Comparison of ENCODE assay signal across 20 cellular contexts in the genomic region with DNA sequence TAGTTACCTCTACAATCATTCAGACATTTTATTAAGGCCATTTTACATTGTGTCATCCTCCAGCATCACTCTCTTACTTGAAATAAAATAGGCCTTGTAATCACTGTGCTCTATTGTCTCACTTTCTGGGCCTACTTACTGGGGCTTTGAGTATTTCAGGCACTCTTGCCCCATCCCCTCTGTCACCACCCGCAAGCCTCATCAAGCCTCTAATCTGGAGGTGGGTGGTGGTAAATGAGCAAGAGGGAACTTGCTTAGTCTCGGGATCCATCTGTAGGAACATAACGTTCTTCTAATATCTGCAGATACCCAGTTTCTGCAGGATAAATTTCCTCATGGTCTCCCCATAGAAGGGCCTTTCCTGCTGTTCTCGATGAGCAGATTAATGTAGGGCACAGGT. TPM values are rescaled to one million over a fixed set of nuclear protein-coding genes. Genes with fewer than 3 reads are reported as not detected.
A peak's percentile ranks its signal among the peaks of the same experiment; 100 is the strongest.
DNase-seq lines count a peak whose midpoint lies in the region; ATAC-seq, FAIRE-seq and TF ChIP-seq lines count a peak whose summit lies in the region.
"Had no signal": no experiment of that assay in that cellular context is flagged by ENCODE, and none has a peak within 500 bp of the region (broad histone marks: within the 10 kb centered on the region; RNA-seq: fewer than 3 reads in every experiment).

No MANE protein-coding gene starts in this region.

- peak; percentile 64 to 70 for TF ChIP-seq EP300 in tibial nerve (IDR thresholded peaks at IDR 0.05)

- H3K36me3 ChIP-seq in left ventricle myocardium inferior: peaks cover 3% of the 10 kb centered on the region
- peaks cover 1% of the 10 kb centered on the region for H3K36me3 ChIP-seq in bronchial epithelial cell (ENCODE audit: control insufficient read depth, insufficient read depth, low read length)
- peaks cover 0 to 8% (median 0%) of the 10 kb centered on the region in 3 donors for H3K36me3 ChIP-seq in tibial nerve
- no peaks in the 10 kb centered on the region for H3K36me3 ChIP-seq in MM.1S (replicated peaks; ENCODE audit: insufficient read depth, low read length)
- H3K36me3 ChIP-seq: esophagus muscularis mucosa had no signal

- H3K9me3 ChIP-seq in left ventricle myocardium inferior (replicated peaks) (peaks cover 2% of the 10 kb centered on the region), tibial nerve (peaks cover 0 to under 1% (median 0%) of the 10 kb centered on the region in 4 donors), MM.1S (replicated peaks; ENCODE audit: insufficient read depth, low read length) (no peaks in the 10 kb centered on the region)
- H3K9me3 ChIP-seq: body of pancreas had no signal

- no peaks in the 10 kb centered on the region for H3F3A ChIP-seq in MM.1S (ENCODE audit: insufficient read depth, low read length)

- FAIRE-seq in bronchial epithelial cell (lab: Jason Lieb, UNC): no peak
- FAIRE-seq: H1 had no signal

- H2AFZ ChIP-seq in MM.1S (ENCODE audit: low read length): no peak overlapping the region

- intact Hi-C loops in Right ventricle myocardium superior (cut with DNase I): no loop called here
- intact Hi-C loops in left ventricle myocardium inferior (cut with micrococcal nuclease): no loop called here

- no peak overlapping the region for H3K4me2 ChIP-seq in MM.1S (ENCODE audit: low read depth, low read length)

- H3K9me2 ChIP-seq in MM.1S (replicated peaks; ENCODE audit: insufficient read depth, low read length): no peaks in the 10 kb centered on the region

- H3K9ac ChIP-seq in MM.1S (ENCODE audit: low read length): no peak overlapping the region

- no peaks in the 10 kb centered on the region for H4K20me1 ChIP-seq in MM.1S (ENCODE audit: insufficient read depth, low read length)

- DNase-seq in Right ventricle myocardium superior (no peak), left ventricle myocardium inferior (no peak), NOMO-1 treated with dmso at 0.1 percent for 144 hours (lab: John Stamatoyannopoulos, UW; ENCODE audit: unreplicated experiment) (peak; percentile 77), bronchial epithelial cell (ENCODE audit: low read depth) (peak; percentile 50), tibial nerve (ENCODE audit: low spot score in 2 of 2) (no peak), MM.1S (no peak)
- DNase-seq: activated naive CD4-positive, alpha-beta T cell; dermis blood vessel endothelial cell; glutamatergic neuron; Kasumi-1; NCI-H187; NCI-H446 treated with DMSO at 0.1 percent for 48 hours; stimulated activated CD4-positive, alpha-beta T cell treated with anti-CD3 and anti-CD28 coated beads, Interleukin-4, amount 100 ng/mL, for 1 hour had no signal

- H3K4me1 ChIP-seq in left ventricle myocardium inferior (peaks cover 31% of the 10 kb centered on the region), tibial nerve (peaks cover 0 to 29% (median 10%) of the 10 kb centered on the region in 4 donors), MM.1S (ENCODE audit: low read length) (peaks cover 10% of the 10 kb centered on the region)
- H3K4me1 ChIP-seq: body of pancreas had no signal

- TF ChIP-seq CTCF in left ventricle myocardium inferior (IDR thresholded peaks at IDR 0.05; ENCODE audit: borderline replicate concordance) (no peak), bronchial epithelial cell (IDR thresholded peaks at IDR 0.05; ENCODE audit: insufficient read depth, low read length, severe bottlenecking) (no peak), tibial nerve (IDR thresholded peaks at IDR 0.05) (no peak), MM.1S (IDR thresholded peaks at IDR 0.05; ENCODE audit: low read length) (no peak)

- H3K4me3 ChIP-seq in left ventricle myocardium inferior (no peak overlapping the region), bronchial epithelial cell (ENCODE audit: low read depth, low read length) (no peak overlapping the region), tibial nerve (no peak overlapping the region), MM.1S (ENCODE audit: low read length) (no peak overlapping the region)
- H3K4me3 ChIP-seq: body of pancreas, esophagus muscularis mucosa, SK-N-MC had no signal

- 78 to 84% methylated on average over 4 of the region's 4 CpGs for WGBS in tibial nerve, 2 donors

- ATAC-seq in Right ventricle myocardium superior (ENCODE audit: poor library complexity): peak; percentile 17
- no peak for ATAC-seq in HG03175 (IDR thresholded peaks at IDR 0.05; ENCODE audit: unreplicated experiment)
- ATAC-seq in HG03469 (IDR thresholded peaks at IDR 0.05; ENCODE audit: unreplicated experiment): no peak
- ATAC-seq: body of pancreas had no signal

- no peak for TF ChIP-seq POLR2A in tibial nerve (IDR thresholded peaks at IDR 0.05)

- H3K27ac ChIP-seq in left ventricle myocardium inferior (replicated peaks) (no peak overlapping the region), tibial nerve (no peak overlapping the region), MM.1S (ENCODE audit: low read length) (no peak overlapping the region)
- H3K27ac ChIP-seq: esophagus muscularis mucosa, SK-N-MC had no signal

- no peaks in the 10 kb centered on the region for H3K79me2 ChIP-seq in MM.1S (ENCODE audit: low read length)

- no peaks in the 10 kb centered on the region for H3K27me3 ChIP-seq in left ventricle myocardium inferior (ENCODE audit: low read depth)
- H3K27me3 ChIP-seq in bronchial epithelial cell (ENCODE audit: control insufficient read depth, insufficient read depth, low read length): no peaks in the 10 kb centered on the region
- no peaks in the 10 kb centered on the region for H3K27me3 ChIP-seq in tibial nerve
- no peaks in the 10 kb centered on the region for H3K27me3 ChIP-seq in MM.1S (replicated peaks; ENCODE audit: insufficient read depth, low read length)
- H3K27me3 ChIP-seq: body of pancreas, esophagus muscularis mucosa had no signal

RNA-seq across cellular contexts. Expression of a gene that starts 19.4 kb away (rescaled TPM):
- total RNA-seq in Right ventricle myocardium superior: not detected
- total RNA-seq in left ventricle myocardium inferior: not detected
- total RNA-seq in bronchial epithelial cell: not detected in 2 replicates
- not detected for total RNA-seq in tibial nerve
- total RNA-seq: body of pancreas, dermis blood vessel endothelial cell, esophagus muscularis mucosa, H1 had no signal

RNA-seq across cellular contexts. Expression of a gene that starts 29.6 kb away (rescaled TPM):
- total RNA-seq in Right ventricle myocardium superior: 1.6 TPM
- total RNA-seq in left ventricle myocardium inferior: 1.7 TPM
- 0.13 TPM in 1 of 2 replicates, not detected in the other for total RNA-seq in bronchial epithelial cell
- 10 to 100 TPM in 3 of 4 donors, 1 to 10 TPM in 1; 6.3 to 20.4 (median 13.1) TPM for total RNA-seq in tibial nerve
- total RNA-seq: H1, OCI-LY7 had no signal

Comparison
In these comparisons a context has a peak if more than half of its experiments do, and no peak if none do; other contexts are left out.
1. DNase-seq: peak in NOMO-1 treated with dmso at 0.1 percent for 144 hours (single experiment) and bronchial epithelial cell (single experiment); none in Right ventricle myocardium superior (single experiment), left ventricle myocardium inferior (single experiment), tibial nerve (0 of 2) and MM.1S (single experiment).